Comparison of ENCODE assay signal across 12 cellular contexts in genomic region chr1:100277866-100278265, GRCh38. TPM values are rescaled to one million over a fixed set of nuclear protein-coding genes. Genes with fewer than 3 reads are reported as not detected.
DNase-seq lines count a peak whose midpoint lies in the region; ATAC-seq and TF ChIP-seq lines count a peak whose summit lies in the region.
"Had no signal": no experiment of that assay in that cellular context is flagged by ENCODE, and none has a peak within 500 bp of the region (broad histone marks: within the 10 kb centered on the region; RNA-seq: fewer than 3 reads in every experiment).

No MANE protein-coding gene starts in this region.

- H3K27me3 ChIP-seq in OCI-LY3 (ENCODE audit: low read depth, low read length) = no peaks in the 10 kb centered on the region
- H3K27me3 ChIP-seq: ovary had no signal

- TF ChIP-seq CTCF in OCI-LY3 (IDR thresholded peaks at IDR 0.05; ENCODE audit: low read depth, low read length) = peak; percentile 41
- TF ChIP-seq CTCF in WTC11 (IDR thresholded peaks at IDR 0.05) = no peak

- intact Hi-C loops in activated naive CD4-positive, alpha-beta T cell treated with anti-CD3 and anti-CD28 coated beads for 36 hours (cut with micrococcal nuclease) = loop anchor here (1.0 to 5.0 kb wide), 2 partner anchors 181 to 589 kb away; no protein-coding TSS in a partner anchor

- POLR2A ChIA-PET in activated CD8-positive, alpha-beta T cell treated with anti-CD3 and anti-CD28 coated beads, Interleukin-2, amount 10 ng/mL, durations not matched to agents 7 days and 5 days (lab: Charles Lee) = no interaction called here
- POLR2A ChIA-PET in WTC11 (lab: Charles Lee) = no interaction called here

- no peak overlapping the region for H3K9ac ChIP-seq in OCI-LY3 (ENCODE audit: low read length)

- no peaks in the 10 kb centered on the region for H4K20me1 ChIP-seq in OCI-LY3 (ENCODE audit: insufficient read depth, low read length)

- H3K4me3 ChIP-seq in OCI-LY3 (ENCODE audit: low read length) = no peak overlapping the region
- H3K4me3 ChIP-seq: ovary had no signal

- ATAC-seq in activated naive CD4-positive, alpha-beta T cell treated with anti-CD3 and anti-CD28 coated beads, Interleukin-2, amount 50 U/mL, for 72 hours = no peak
- no peak for ATAC-seq in activated CD8-positive, alpha-beta T cell treated with anti-CD3 and anti-CD28 coated beads, Interleukin-2, amount 10 ng/mL, durations not matched to agents 7 days and 5 days
- ATAC-seq in memory B cell (ENCODE audit: low read depth) (peak; percentile 56), WTC11 (no peak), HG03520 (IDR thresholded peaks at IDR 0.05; ENCODE audit: unreplicated experiment) (no peak)

- no peak overlapping the region for H3K4me2 ChIP-seq in OCI-LY3 (ENCODE audit: low read length)

- no peaks in the 10 kb centered on the region for H3K9me3 Mint-ChIP-seq in activated naive CD4-positive, alpha-beta T cell treated with anti-CD3 and anti-CD28 coated beads for 36 hours
- no peaks in the 10 kb centered on the region for H3K9me3 Mint-ChIP-seq in activated naive CD4-positive, alpha-beta T cell treated with anti-CD3 and anti-CD28 coated beads, Interleukin-2, amount 50 U/mL, for 72 hours
- H3K9me3 Mint-ChIP-seq in activated CD8-positive, alpha-beta T cell treated with anti-CD3 and anti-CD28 coated beads, Interleukin-2, amount 10 ng/mL, durations not matched to agents 7 days and 5 days (ENCODE audit: insufficient read depth) = no peaks in the 10 kb centered on the region
- H3K9me3 Mint-ChIP-seq in memory B cell (no peaks in the 10 kb centered on the region), WTC11 (no peaks in the 10 kb centered on the region)

- peaks cover 48% of the 10 kb centered on the region for H3K36me3 Mint-ChIP-seq in activated naive CD4-positive, alpha-beta T cell treated with anti-CD3 and anti-CD28 coated beads for 36 hours (ENCODE audit: low read depth)
- peaks cover 11 to 32% of the 10 kb centered on the region in 2 donors for H3K36me3 Mint-ChIP-seq in activated naive CD4-positive, alpha-beta T cell treated with anti-CD3 and anti-CD28 coated beads, Interleukin-2, amount 50 U/mL, for 72 hours
- peaks cover 75% of the 10 kb centered on the region for H3K36me3 Mint-ChIP-seq in activated CD8-positive, alpha-beta T cell treated with anti-CD3 and anti-CD28 coated beads, Interleukin-2, amount 10 ng/mL, durations not matched to agents 7 days and 5 days (ENCODE audit: low read depth)
- H3K36me3 Mint-ChIP-seq in memory B cell = peaks cover 35% of the 10 kb centered on the region
- peaks cover 66% of the 10 kb centered on the region for H3K36me3 Mint-ChIP-seq in WTC11

- CTCF ChIA-PET in activated naive CD4-positive, alpha-beta T cell treated with anti-CD3 and anti-CD28 coated beads for 36 hours (lab: Charles Lee) = interaction anchor here (0.6 to 1.0 kb wide), 3 partner anchors 9 to 505 kb away, joined by 3 to 5 read pairs (median 3); no protein-coding TSS in a partner anchor
- CTCF ChIA-PET in activated CD8-positive, alpha-beta T cell treated with anti-CD3 and anti-CD28 coated beads, Interleukin-2, amount 10 ng/mL, durations not matched to agents 7 days and 5 days (lab: Charles Lee) = interaction anchor here (0.7 to 1.0 kb wide), 2 partner anchors 182 to 183 kb away, joined by 4 to 5 read pairs; no protein-coding TSS in a partner anchor
- CTCF ChIA-PET in WTC11 (lab: Charles Lee) = no interaction called here

- H3K79me2 ChIP-seq in OCI-LY3 (ENCODE audit: low read length) = no peaks in the 10 kb centered on the region

- H3K4me1 Mint-ChIP-seq in activated naive CD4-positive, alpha-beta T cell treated with anti-CD3 and anti-CD28 coated beads for 36 hours (ENCODE audit: low read depth) = peaks cover 12% of the 10 kb centered on the region
- peaks cover 11% of the 10 kb centered on the region for H3K4me1 Mint-ChIP-seq in activated CD8-positive, alpha-beta T cell treated with anti-CD3 and anti-CD28 coated beads, Interleukin-2, amount 10 ng/mL, durations not matched to agents 7 days and 5 days (ENCODE audit: low read depth)
- H3K4me1 Mint-ChIP-seq in memory B cell (peaks cover 6% of the 10 kb centered on the region), WTC11 (no peaks in the 10 kb centered on the region)

- H3K27me3 Mint-ChIP-seq in activated naive CD4-positive, alpha-beta T cell treated with anti-CD3 and anti-CD28 coated beads for 36 hours (ENCODE audit: low read depth) = no peaks in the 10 kb centered on the region
- H3K27me3 Mint-ChIP-seq in activated CD8-positive, alpha-beta T cell treated with anti-CD3 and anti-CD28 coated beads, Interleukin-2, amount 10 ng/mL, durations not matched to agents 7 days and 5 days (ENCODE audit: low read depth) = no peaks in the 10 kb centered on the region
- H3K27me3 Mint-ChIP-seq in memory B cell = no peaks in the 10 kb centered on the region
- no peaks in the 10 kb centered on the region for H3K27me3 Mint-ChIP-seq in WTC11 (ENCODE audit: low read depth)

- no peak overlapping the region for H3K27ac ChIP-seq in OCI-LY3 (ENCODE audit: low read length)
- H3K27ac ChIP-seq: ovary had no signal

- no peaks in the 10 kb centered on the region for H3K9me3 ChIP-seq in OCI-LY3 (ENCODE audit: insufficient read depth, low read length)
- H3K9me3 ChIP-seq: ovary had no signal

- peak; percentile 40 for DNase-seq in activated naive CD4-positive, alpha-beta T cell treated with anti-CD3 and anti-CD28 coated beads for 36 hours
- DNase-seq in activated naive CD4-positive, alpha-beta T cell treated with anti-CD3 and anti-CD28 coated beads, Interleukin-2, amount 50 U/mL, for 72 hours (ENCODE audit: low spot score in 2 of 2) = no peak
- peak; percentile 27 for DNase-seq in activated CD8-positive, alpha-beta T cell treated with anti-CD3 and anti-CD28 coated beads, Interleukin-2, amount 10 ng/mL, durations not matched to agents 7 days and 5 days
- DNase-seq in memory B cell (ENCODE audit: low spot score in 2 of 2) (no peak), WTC11 (ENCODE audit: low spot score) (no peak), DMS79 (lab: John Stamatoyannopoulos, UW) (no peak)
- DNase-seq: DMS79 treated with DMSO at 0.1 percent for 48 hours, hippocampal formation, mesenchymal stem cell, ovary had no signal

- no peak overlapping the region for H3K27ac Mint-ChIP-seq in activated naive CD4-positive, alpha-beta T cell treated with anti-CD3 and anti-CD28 coated beads for 36 hours
- H3K27ac Mint-ChIP-seq in activated naive CD4-positive, alpha-beta T cell treated with anti-CD3 and anti-CD28 coated beads, Interleukin-2, amount 50 U/mL, for 72 hours = no peak overlapping the region
- no peak overlapping the region for H3K27ac Mint-ChIP-seq in activated CD8-positive, alpha-beta T cell treated with anti-CD3 and anti-CD28 coated beads, Interleukin-2, amount 10 ng/mL, durations not matched to agents 7 days and 5 days
- no peak overlapping the region for H3K27ac Mint-ChIP-seq in memory B cell
- H3K27ac Mint-ChIP-seq in WTC11 = no peak overlapping the region

- H3K4me1 ChIP-seq in OCI-LY3 (ENCODE audit: low read length) = no peaks in the 10 kb centered on the region

- H3K36me3 ChIP-seq in OCI-LY3 (replicated peaks; ENCODE audit: low read depth, low read length) = peaks cover 40% of the 10 kb centered on the region
- H3K36me3 ChIP-seq: ovary had no signal

- no peak overlapping the region for H3K4me3 Mint-ChIP-seq in activated naive CD4-positive, alpha-beta T cell treated with anti-CD3 and anti-CD28 coated beads for 36 hours
- no peak overlapping the region for H3K4me3 Mint-ChIP-seq in activated CD8-positive, alpha-beta T cell treated with anti-CD3 and anti-CD28 coated beads, Interleukin-2, amount 10 ng/mL, durations not matched to agents 7 days and 5 days
- H3K4me3 Mint-ChIP-seq in memory B cell (no peak overlapping the region), WTC11 (no peak overlapping the region)

- no peak overlapping the region for H2AFZ ChIP-seq in OCI-LY3 (ENCODE audit: low read depth, low read length)

TF ChIP-seq in WTC11, 78 proteins besides CTCF, POLR2A, EP300 and RAD21 (continues in another document):
- TF ChIP-seq ZNF317 (CRISPR knock-in tag; IDR thresholded peaks at IDR 0.05; ENCODE audit: borderline replicate concordance, low read depth) = no peak
- TF ChIP-seq NR3C1 (CRISPR knock-in tag; conservative IDR thresholded peaks at IDR 0.05; ENCODE audit: low read depth) = no peak
- TF ChIP-seq CREB1 (CRISPR knock-in tag; IDR thresholded peaks at IDR 0.05) = no peak
- TF ChIP-seq HMGXB4 (CRISPR knock-in tag; IDR thresholded peaks at IDR 0.05) = no peak
- TF ChIP-seq, protein P1, sequence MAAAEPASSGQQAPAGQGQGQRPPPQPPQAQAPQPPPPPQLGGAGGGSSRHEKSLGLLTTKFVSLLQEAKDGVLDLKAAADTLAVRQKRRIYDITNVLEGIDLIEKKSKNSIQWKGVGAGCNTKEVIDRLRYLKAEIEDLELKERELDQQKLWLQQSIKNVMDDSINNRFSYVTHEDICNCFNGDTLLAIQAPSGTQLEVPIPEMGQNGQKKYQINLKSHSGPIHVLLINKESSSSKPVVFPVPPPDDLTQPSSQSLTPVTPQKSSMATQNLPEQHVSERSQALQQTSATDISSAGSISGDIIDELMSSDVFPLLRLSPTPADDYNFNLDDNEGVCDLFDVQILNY (CRISPR knock-in tag; IDR thresholded peaks at IDR 0.05) = no peak

RNA-seq across cellular contexts. Expression of gene RTCA, which starts 11.8 kb away (rescaled TPM):
- 10 to 100 TPM; 36.7 to 37.5 TPM for total RNA-seq in activated naive CD4-positive, alpha-beta T cell treated with anti-CD3 and anti-CD28 coated beads for 36 hours
- total RNA-seq in activated naive CD4-positive, alpha-beta T cell treated with anti-CD3 and anti-CD28 coated beads, Interleukin-2, amount 50 U/mL, for 72 hours = 10 to 100 TPM; 33.4 to 42.6 TPM
- total RNA-seq in activated CD8-positive, alpha-beta T cell treated with anti-CD3 and anti-CD28 coated beads, Interleukin-2, amount 10 ng/mL, durations not matched to agents 7 days and 5 days = 10 to 100 TPM; 51.6 to 51.7 TPM
- total RNA-seq in WTC11 (2021) = 31.1 to 35.7 TPM (median 35.2 TPM) in 3 replicates

RNA-seq across cellular contexts. Expression of gene DBT, which starts 28.2 kb away (rescaled TPM):
- 10 to 100 TPM; 12.3 to 12.5 TPM for total RNA-seq in activated naive CD4-positive, alpha-beta T cell treated with anti-CD3 and anti-CD28 coated beads for 36 hours
- 10 to 100 TPM; 14.6 to 17.7 TPM for total RNA-seq in activated naive CD4-positive, alpha-beta T cell treated with anti-CD3 and anti-CD28 coated beads, Interleukin-2, amount 50 U/mL, for 72 hours
- 10 to 100 TPM in 1 of 2 experiments, 1 to 10 TPM in 1; 10.0 to 11.2 TPM for total RNA-seq in activated CD8-positive, alpha-beta T cell treated with anti-CD3 and anti-CD28 coated beads, Interleukin-2, amount 10 ng/mL, durations not matched to agents 7 days and 5 days
- 20.1 to 22.9 TPM (median 21.6 TPM) in 3 replicates for total RNA-seq in WTC11 (2021)

Comparison
In these comparisons a context has a peak if more than half of its experiments do, and no peak if none do; other contexts are left out.
1. DNase-seq: peak in activated naive CD4-positive, alpha-beta T cell treated with anti-CD3 and anti-CD28 coated beads for 36 hours (single experiment) and activated CD8-positive, alpha-beta T cell treated with anti-CD3 and anti-CD28 coated beads, Interleukin-2, amount 10 ng/mL, durations not matched to agents 7 days and 5 days (single experiment); none in activated naive CD4-positive, alpha-beta T cell treated with anti-CD3 and anti-CD28 coated beads, Interleukin-2, amount 50 U/mL, for 72 hours (0 of 2), memory B cell (0 of 2), WTC11 (single experiment) and DMS79 (single experiment).